1 cellular context compared by ENCODE assay signal in genomic region chr3:53844262-53845102, GRCh38.
TF ChIP-seq lines count a peak whose summit lies in the region.

No MANE protein-coding gene starts in this region.

TF ChIP-seq in HepG2, 621 proteins besides CTCF, POLR2A, EP300 and RAD21 (continued from another document and continues in another):
- TF ChIP-seq ATF5 (CRISPR knock-in tag; IDR thresholded peaks at IDR 0.05; ENCODE audit: low read depth) (no peak; the same call in 1 of the 2 replicates), CCAR2 (optimal IDR thresholded peaks at IDR 0.05; ENCODE audit: low read depth, low read length) (no peak), ZNF24 (IDR thresholded peaks at IDR 0.05) (no peak), KDM6A (CRISPR knock-in tag; IDR thresholded peaks at IDR 0.05; ENCODE audit: low read depth) (no peak), RERE (CRISPR knock-in tag; IDR thresholded peaks at IDR 0.05; ENCODE audit: low read depth) (no peak), ZMYM2 (CRISPR knock-in tag; IDR thresholded peaks at IDR 0.05) (no peak), ZNF224 (CRISPR knock-in tag; IDR thresholded peaks at IDR 0.05) (no peak), ZFP36 (IDR thresholded peaks at IDR 0.05; ENCODE audit: borderline replicate concordance, low read depth, low read length, partially characterized antibody) (no peak), MYC (CRISPR knock-in tag; IDR thresholded peaks at IDR 0.05; ENCODE audit: borderline replicate concordance) (peak; percentile 26; the same call in 1 of the 2 replicates), ZNF451 (CRISPR knock-in tag; IDR thresholded peaks at IDR 0.05) (no peak), PATZ1 (CRISPR knock-in tag; IDR thresholded peaks at IDR 0.05) (peak; percentile 48), SMAD1 (CRISPR knock-in tag; IDR thresholded peaks at IDR 0.05; ENCODE audit: borderline replicate concordance, low read depth) (peak; percentile 44; the same call in 1 of the 2 replicates), ZSCAN12 (CRISPR knock-in tag; IDR thresholded peaks at IDR 0.05) (no peak), ELK4 (CRISPR knock-in tag; IDR thresholded peaks at IDR 0.05; ENCODE audit: borderline replicate concordance) (no peak), SRY (CRISPR knock-in tag; IDR thresholded peaks at IDR 0.05) (no peak; the same call in 1 of the 2 replicates), SIN3B (IDR thresholded peaks at IDR 0.05; ENCODE audit: low read length) (no peak), MTA3 (CRISPR knock-in tag; IDR thresholded peaks at IDR 0.05) (no peak), ZNF510 (CRISPR knock-in tag; IDR thresholded peaks at IDR 0.05; ENCODE audit: low read depth) (no peak), GTF2F1 (IDR thresholded peaks at IDR 0.05; ENCODE audit: low read length) (no peak), NFE2 (CRISPR knock-in tag; IDR thresholded peaks at IDR 0.05) (no peak), NR0B2 (CRISPR knock-in tag; IDR thresholded peaks at IDR 0.05) (0 out of 2 replicates have a peak, but pooled peaks have one; percentile 31), NR2F6 (IDR thresholded peaks at IDR 0.05) (peak; percentile 55), NR2F6 (CRISPR knock-in tag; IDR thresholded peaks at IDR 0.05) (peak; percentile 73), ONECUT2 (CRISPR knock-in tag; IDR thresholded peaks at IDR 0.05) (no peak), IKZF4 (CRISPR knock-in tag; IDR thresholded peaks at IDR 0.05; ENCODE audit: borderline replicate concordance, low read depth, not compliant biosample characterization) (no peak), FOSL2 (CRISPR knock-in tag; IDR thresholded peaks at IDR 0.05) (peak; percentile 56), MAFF (IDR thresholded peaks at IDR 0.05; ENCODE audit: low read depth, low read length) (no peak), ZNF704 (CRISPR knock-in tag; IDR thresholded peaks at IDR 0.05; ENCODE audit: borderline replicate concordance) (no peak), ZNF672 (CRISPR knock-in tag; IDR thresholded peaks at IDR 0.05) (no peak), MAF1 (CRISPR knock-in tag; IDR thresholded peaks at IDR 0.05; ENCODE audit: borderline replicate concordance) (no peak), ZNF562 (CRISPR knock-in tag; IDR thresholded peaks at IDR 0.05; ENCODE audit: borderline replicate concordance) (no peak), TIGD3 (CRISPR knock-in tag; IDR thresholded peaks at IDR 0.05; ENCODE audit: borderline replicate concordance) (no peak; the same call in 1 of the 2 replicates), ZFP90 (CRISPR knock-in tag; IDR thresholded peaks at IDR 0.05; ENCODE audit: borderline replicate concordance) (no peak), SIX4 (CRISPR knock-in tag; IDR thresholded peaks at IDR 0.05) (no peak), PRDM15 (CRISPR knock-in tag; IDR thresholded peaks at IDR 0.05) (0 out of 2 replicates have a peak, but pooled peaks have one; percentile 5), PREB (CRISPR knock-in tag; IDR thresholded peaks at IDR 0.05) (no peak), HOXA7 (CRISPR knock-in tag; IDR thresholded peaks at IDR 0.05) (no peak), ZNF160 (CRISPR knock-in tag; IDR thresholded peaks at IDR 0.05) (peak; percentile 58; the same call in 1 of the 2 replicates), NFKB2 (CRISPR knock-in tag; IDR thresholded peaks at IDR 0.05; ENCODE audit: borderline replicate concordance) (no peak; the same call in 1 of the 2 replicates), ZNF580 (CRISPR knock-in tag; IDR thresholded peaks at IDR 0.05; ENCODE audit: borderline replicate concordance, low read depth) (no peak), SATB2 (CRISPR knock-in tag; IDR thresholded peaks at IDR 0.05) (no peak), ZBTB39 (CRISPR knock-in tag; IDR thresholded peaks at IDR 0.05) (no peak), ZNF660 (CRISPR knock-in tag; IDR thresholded peaks at IDR 0.05; ENCODE audit: borderline replicate concordance, low read depth) (no peak), SRSF9 (IDR thresholded peaks at IDR 0.05; ENCODE audit: borderline replicate concordance, insufficient read depth, low read depth, low read length, poor library complexity, severe bottlenecking) (no peak)
